ENCODE assay signal across 14 cellular contexts in genomic region chr2:166802475-166802874, GRCh38.
"Had no signal": no experiment of that assay in that cellular context is flagged by ENCODE, and none has a peak within 500 bp of the region (broad histone marks: within the 10 kb centered on the region; RNA-seq: fewer than 3 reads in every experiment).

No MANE protein-coding gene starts in this region.

- H3K4me1 Mint-ChIP-seq: memory B cell had no signal

- H3K9me3 Mint-ChIP-seq: activated T-helper 2 cell treated with anti-CD3 and anti-CD28 coated beads, Interferon-gamma antibody, Interleukin-2, Interleukin-4, amounts not matched to agents 10 μg/mL and 5 μg/mL and 100 μg/mL, durations not matched to agents 14 hours and 24 hours and 36 hours; stimulated activated naive CD8-positive, alpha-beta T cell treated with anti-CD3 and anti-CD28 coated beads, Interleukin-15, Interleukin-2, amounts not matched to agents 100 ng/mL and 50 ng/mL, for 24 hours had no signal

- H3K79me2 ChIP-seq: parathyroid adenoma had no signal

- H3K4me1 ChIP-seq: colonic mucosa, gastrocnemius medialis, left lung, parathyroid adenoma had no signal

- DNase-seq: activated CD4-positive, CD25-positive, alpha-beta regulatory T cell treated with anti-CD3 and anti-CD28 coated beads, Interleukin-2, amount 50 U/mL, for 72 hours; colonic mucosa; gastrocnemius medialis; left lung; retina; stimulated activated CD4-positive, alpha-beta T cell treated with anti-CD3 and anti-CD28 coated beads, Interleukin-15, amount 100 ng/mL, for 24 hours; stimulated activated CD4-positive, alpha-beta T cell treated with anti-CD3 and anti-CD28 coated beads, Interleukin-4, amount 100 ng/mL, for 24 hours; SW 1271; T-helper 9 cell had no signal

- H3K9ac ChIP-seq: parathyroid adenoma had no signal

- H3K9me3 ChIP-seq: colonic mucosa, gastrocnemius medialis, left lung had no signal

- H3K27me3 ChIP-seq: colonic mucosa, gastrocnemius medialis, left lung had no signal

- H3K36me3 Mint-ChIP-seq: memory B cell had no signal

- H3K27ac ChIP-seq: colonic mucosa, gastrocnemius medialis, left lung, parathyroid adenoma had no signal

- H3K36me3 ChIP-seq: colonic mucosa, gastrocnemius medialis, left lung had no signal

- H3K4me3 Mint-ChIP-seq: memory B cell; neural crest cell; stimulated activated naive CD8-positive, alpha-beta T cell treated with anti-CD3 and anti-CD28 coated beads, Interleukin-15, Interleukin-2, amounts not matched to agents 100 ng/mL and 50 ng/mL, for 24 hours had no signal

- H2AFZ ChIP-seq: parathyroid adenoma had no signal

- H3K27me3 Mint-ChIP-seq: memory B cell; stimulated activated naive CD8-positive, alpha-beta T cell treated with anti-CD3 and anti-CD28 coated beads, Interleukin-15, Interleukin-2, amounts not matched to agents 100 ng/mL and 50 ng/mL, for 24 hours had no signal

- H3K27ac Mint-ChIP-seq: activated T-helper 2 cell treated with anti-CD3 and anti-CD28 coated beads, Interferon-gamma antibody, Interleukin-2, Interleukin-4, amounts not matched to agents 10 μg/mL and 5 μg/mL and 100 μg/mL, durations not matched to agents 14 hours and 24 hours and 36 hours; memory B cell; stimulated activated naive CD8-positive, alpha-beta T cell treated with anti-CD3 and anti-CD28 coated beads, Interleukin-15, Interleukin-2, amounts not matched to agents 100 ng/mL and 50 ng/mL, for 24 hours had no signal

- H3K4me3 ChIP-seq: colonic mucosa, gastrocnemius medialis, left lung had no signal

- ATAC-seq: gastrocnemius medialis, left lung had no signal
